Comparison of ENCODE assay signal across 28 cellular contexts in genomic region chr5:30572279-30572678, GRCh38.
A peak's percentile ranks its signal among the peaks of the same experiment; 100 is the strongest.
DNase-seq lines count a peak whose midpoint lies in the region; FAIRE-seq and TF ChIP-seq lines count a peak whose summit lies in the region.
"Had no signal": no experiment of that assay in that cellular context is flagged by ENCODE, and none has a peak within 500 bp of the region (broad histone marks: within the 10 kb centered on the region; RNA-seq: fewer than 3 reads in every experiment).

No MANE protein-coding gene starts in this region.

- no peaks in the 10 kb centered on the region for H3K27me3 Mint-ChIP-seq in type B pancreatic cell
- H3K27me3 Mint-ChIP-seq: CD4-positive, alpha-beta memory T cell; natural killer cell treated with Interleukin-12 subunit alpha and Interleukin-12 subunit beta and Interleukin-15 and Interleukin-18, amount 100 ng/mL, for 72 hours had no signal

- in situ Hi-C loops in G401 (cut with HindIII; ENCODE audit: low sequenced_read_pairs), result no loop called here
- in situ Hi-C loops in brain microvascular endothelial cell (cut with HindIII; ENCODE audit: low pct_ligation_motif_present, low sequenced_read_pairs), result no loop called here

- no peak overlapping the region for H3K4me3 ChIP-seq in brain microvascular endothelial cell (ENCODE audit: low read depth, low read length)
- H3K4me3 ChIP-seq in esophagus muscularis mucosa, result no peak overlapping the region
- H3K4me3 ChIP-seq: dorsolateral prefrontal cortex, Peyer's patch, thyroid gland had no signal

- DNase-seq in G401 (ENCODE audit: low spot score) (peak; percentile 4), HTR-8/SVneo (ENCODE audit: insufficient read length, low spot score) (peak; percentile 31), brain microvascular endothelial cell (peak; percentile 51), left kidney (ENCODE audit: low read depth, low spot score) (peak; percentile 8), NCI-H1417 treated with DMSO at 0.1 percent for 48 hours (lab: John Stamatoyannopoulos, UW) (no peak), type B pancreatic cell (ENCODE audit: extremely low spot score, unreplicated experiment) (no peak), esophagus muscularis mucosa (ENCODE audit: extremely low spot score) (no peak)
- DNase-seq: activated CD4-positive, alpha-beta T cell treated with anti-CD3 and anti-CD28 coated beads, Interleukin-2, amount 50 U/mL, for 1 hour; activated gamma-delta T cell treated with Interleukin-2 at 50 U/mL for 16 hours; amniotic stem cell; caudate nucleus; DMS79; dorsolateral prefrontal cortex; foreskin melanocyte; Kasumi-1; kidney; NCI-H1105; Peyer's patch; stimulated activated CD4-positive, alpha-beta T cell treated with anti-CD3 and anti-CD28 coated beads, Interleukin-2, amount 100 ng/mL, for 24 hours; stimulated activated naive CD4-positive, alpha-beta T cell; thyroid gland had no signal

- H3K27ac ChIP-seq in brain microvascular endothelial cell (no peak overlapping the region), esophagus muscularis mucosa (replicated peaks in 1 of 4) (no peak overlapping the region)
- H3K27ac ChIP-seq: dorsolateral prefrontal cortex, epithelial cell of prostate, parathyroid adenoma, Peyer's patch, thyroid gland, VCaP had no signal

- no peaks in the 10 kb centered on the region for H3K4me1 Mint-ChIP-seq in type B pancreatic cell (ENCODE audit: unreplicated experiment)
- H3K4me1 Mint-ChIP-seq: CD4-positive, alpha-beta memory T cell had no signal

- no peaks in the 10 kb centered on the region for H3K4me1 ChIP-seq in esophagus muscularis mucosa
- H3K4me1 ChIP-seq: parathyroid adenoma, Peyer's patch, thyroid gland had no signal

- H3K27me3 ChIP-seq in brain microvascular endothelial cell (replicated peaks) (no peaks in the 10 kb centered on the region), esophagus muscularis mucosa (no peaks in the 10 kb centered on the region)
- H3K27me3 ChIP-seq: dorsolateral prefrontal cortex, Peyer's patch, thyroid gland had no signal

- no peak for TF ChIP-seq EP300 in esophagus muscularis mucosa (IDR thresholded peaks at IDR 0.05)

- H3K36me3 ChIP-seq in brain microvascular endothelial cell (replicated peaks), result no peaks in the 10 kb centered on the region
- no peaks in the 10 kb centered on the region for H3K36me3 ChIP-seq in esophagus muscularis mucosa
- H3K36me3 ChIP-seq: Peyer's patch, thyroid gland had no signal

- H3K36me3 Mint-ChIP-seq in type B pancreatic cell, result no peaks in the 10 kb centered on the region
- H3K36me3 Mint-ChIP-seq: CD4-positive, alpha-beta memory T cell; mesothelial cell of epicardium had no signal

- no peak overlapping the region for H3K4me3 Mint-ChIP-seq in type B pancreatic cell
- H3K4me3 Mint-ChIP-seq: CD4-positive, alpha-beta memory T cell; mesothelial cell of epicardium; natural killer cell treated with Interleukin-12 subunit alpha and Interleukin-12 subunit beta and Interleukin-15 and Interleukin-18, amount 100 ng/mL, for 72 hours had no signal

- H3K9me3 ChIP-seq in esophagus muscularis mucosa, result no peaks in the 10 kb centered on the region
- H3K9me3 ChIP-seq: Peyer's patch, thyroid gland had no signal

- intact Hi-C loops in esophagus muscularis mucosa (cut with DNase I), result no loop called here

- H3K9me3 Mint-ChIP-seq in type B pancreatic cell, result no peaks in the 10 kb centered on the region
- H3K9me3 Mint-ChIP-seq: mesothelial cell of epicardium had no signal

- H3K27ac Mint-ChIP-seq in type B pancreatic cell, result no peak overlapping the region
- H3K27ac Mint-ChIP-seq: CD4-positive, alpha-beta memory T cell; mesothelial cell of epicardium; natural killer cell treated with Interleukin-12 subunit alpha and Interleukin-12 subunit beta and Interleukin-15 and Interleukin-18, amount 100 ng/mL, for 72 hours had no signal

- peak; percentile 79 for FAIRE-seq in HTR-8/SVneo (lab: Jason Lieb, UNC)
- FAIRE-seq: GM12892, kidney had no signal

- TF ChIP-seq POLR2A in esophagus muscularis mucosa (IDR thresholded peaks at IDR 0.05; ENCODE audit: low read depth), result no peak

- 50% methylated on average over 1 of the region's 1 CpG for WGBS in esophagus muscularis mucosa

- TF ChIP-seq CTCF in brain microvascular endothelial cell (IDR thresholded peaks at IDR 0.05; ENCODE audit: low read depth, low read length, missing control alignments) (no peak), type B pancreatic cell (conservative IDR thresholded peaks at IDR 0.05) (no peak), esophagus muscularis mucosa (IDR thresholded peaks at IDR 0.05) (no peak)

Comparison
In these comparisons a context has a peak if more than half of its experiments do, and no peak if none do; other contexts are left out.
1. DNase-seq: peak in G401 (single experiment), HTR-8/SVneo (single experiment), brain microvascular endothelial cell (single experiment) and left kidney (single experiment); none in NCI-H1417 treated with DMSO at 0.1 percent for 48 hours (single experiment), type B pancreatic cell (single experiment) and esophagus muscularis mucosa (single experiment).